21 cellular contexts compared by ENCODE assay signal in the genomic region with DNA sequence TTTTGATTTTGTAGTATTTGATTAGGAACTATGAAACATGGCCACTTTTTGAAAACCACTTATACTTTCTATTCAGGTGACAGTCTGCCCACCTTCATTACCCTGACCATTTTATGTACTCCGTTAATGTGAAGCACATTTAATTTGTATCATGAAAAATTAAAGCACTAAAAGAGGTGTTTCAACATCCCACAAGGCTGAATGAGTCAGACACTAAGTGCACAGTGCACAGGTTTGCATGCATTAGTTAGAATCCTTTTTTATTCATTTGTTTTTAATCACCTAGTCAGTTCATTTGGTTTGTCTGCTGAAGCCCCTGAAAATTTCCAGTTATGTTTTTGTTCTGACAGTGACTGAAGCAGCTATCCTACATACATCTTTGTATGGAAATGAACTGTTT.
"Had no signal": no experiment of that assay in that cellular context is flagged by ENCODE, and none has a peak within 500 bp of the region (broad histone marks: within the 10 kb centered on the region; RNA-seq: fewer than 3 reads in every experiment).

No MANE protein-coding gene starts in this region.

- H3K9me3 ChIP-seq: ascending aorta, colonic mucosa, esophagus squamous epithelium, lower lobe of right lung, right lobe of liver, tibial artery had no signal

- H3K4me3 Mint-ChIP-seq: activated CD4-positive, alpha-beta memory T cell treated with anti-CD3 and anti-CD28 coated beads for 36 hours; effector memory CD8-positive, alpha-beta T cell; stimulated activated effector memory CD8-positive, alpha-beta T cell treated with anti-CD3 and anti-CD28 coated beads, Interleukin-12 subunit alpha, Interleukin-12 subunit beta, amount 100 ng/mL, for 72 hours; stimulated activated naive CD8-positive, alpha-beta T cell treated with anti-CD3 and anti-CD28 coated beads, Interleukin-15, amount 100 ng/mL, for 72 hours had no signal

- DNase-seq: activated CD4-positive, alpha-beta memory T cell treated with anti-CD3 and anti-CD28 coated beads for 36 hours; activated CD4-positive, alpha-beta T cell treated with anti-CD3 and anti-CD28 coated beads for 48 hours; activated gamma-delta T cell treated with Interleukin-2 at 50 U/mL for 16 hours; colonic mucosa; dorsolateral prefrontal cortex; effector memory CD8-positive, alpha-beta T cell; esophagus squamous epithelium; foreskin fibroblast; lower lobe of right lung; mesendoderm; mucosa of descending colon; right lobe of liver; small intestine; stimulated activated CD4-positive, alpha-beta T cell treated with anti-CD3 and anti-CD28 coated beads, Interleukin-2, amount 100 ng/mL, for 24 hours; stimulated activated naive CD8-positive, alpha-beta T cell treated with anti-CD3 and anti-CD28 coated beads, Interleukin-15, amount 100 ng/mL, for 72 hours; T-helper 1 cell; tibial artery had no signal

- H3K4me3 ChIP-seq: ascending aorta, colonic mucosa, dorsolateral prefrontal cortex, esophagus squamous epithelium, lower lobe of right lung, mucosa of descending colon, right lobe of liver, tibial artery had no signal

- H3K4me1 Mint-ChIP-seq: stimulated activated effector memory CD8-positive, alpha-beta T cell treated with anti-CD3 and anti-CD28 coated beads, Interleukin-12 subunit alpha, Interleukin-12 subunit beta, amount 100 ng/mL, for 72 hours; stimulated activated naive CD8-positive, alpha-beta T cell treated with anti-CD3 and anti-CD28 coated beads, Interleukin-15, amount 100 ng/mL, for 72 hours had no signal

- H3K9me3 Mint-ChIP-seq: activated naive CD4-positive, alpha-beta T cell treated with anti-CD3 and anti-CD28 coated beads, Interleukin-2, amount 50 U/mL, for 72 hours; stimulated activated naive CD8-positive, alpha-beta T cell treated with anti-CD3 and anti-CD28 coated beads, Interleukin-15, amount 100 ng/mL, for 72 hours had no signal

- H3K36me3 Mint-ChIP-seq: activated CD4-positive, alpha-beta memory T cell treated with anti-CD3 and anti-CD28 coated beads for 36 hours; activated naive CD4-positive, alpha-beta T cell treated with anti-CD3 and anti-CD28 coated beads, Interleukin-2, amount 50 U/mL, for 72 hours; stimulated activated effector memory CD8-positive, alpha-beta T cell treated with anti-CD3 and anti-CD28 coated beads, Interleukin-12 subunit alpha, Interleukin-12 subunit beta, amount 100 ng/mL, for 72 hours had no signal

- H3K27ac ChIP-seq: ascending aorta, colonic mucosa, dorsolateral prefrontal cortex, esophagus squamous epithelium, lower lobe of right lung, right lobe of liver, tibial artery had no signal

- H3K36me3 ChIP-seq: ascending aorta, colonic mucosa, esophagus squamous epithelium, lower lobe of right lung, right lobe of liver, tibial artery had no signal

- ATAC-seq: activated naive CD4-positive, alpha-beta T cell treated with anti-CD3 and anti-CD28 coated beads, Interleukin-2, amount 50 U/mL, for 72 hours; effector memory CD8-positive, alpha-beta T cell; left lobe of liver; lower lobe of right lung; mucosa of descending colon; right lobe of liver; stimulated activated effector memory CD8-positive, alpha-beta T cell treated with anti-CD3 and anti-CD28 coated beads, Interleukin-12 subunit alpha, Interleukin-12 subunit beta, amount 100 ng/mL, for 72 hours; stimulated activated naive CD8-positive, alpha-beta T cell treated with anti-CD3 and anti-CD28 coated beads, Interleukin-15, amount 100 ng/mL, for 72 hours had no signal

- H3K4me1 ChIP-seq: ascending aorta, colonic mucosa, esophagus squamous epithelium, lower lobe of right lung, right lobe of liver, tibial artery had no signal

- H3K27ac Mint-ChIP-seq: activated CD4-positive, alpha-beta memory T cell treated with anti-CD3 and anti-CD28 coated beads for 36 hours; activated naive CD4-positive, alpha-beta T cell treated with anti-CD3 and anti-CD28 coated beads, Interleukin-2, amount 50 U/mL, for 72 hours; effector memory CD8-positive, alpha-beta T cell; stimulated activated effector memory CD8-positive, alpha-beta T cell treated with anti-CD3 and anti-CD28 coated beads, Interleukin-12 subunit alpha, Interleukin-12 subunit beta, amount 100 ng/mL, for 72 hours; stimulated activated naive CD8-positive, alpha-beta T cell treated with anti-CD3 and anti-CD28 coated beads, Interleukin-15, amount 100 ng/mL, for 72 hours had no signal

- H3K27me3 Mint-ChIP-seq: activated CD4-positive, alpha-beta memory T cell treated with anti-CD3 and anti-CD28 coated beads for 36 hours; effector memory CD8-positive, alpha-beta T cell; stimulated activated naive CD8-positive, alpha-beta T cell treated with anti-CD3 and anti-CD28 coated beads, Interleukin-15, amount 100 ng/mL, for 72 hours had no signal

- H3K27me3 ChIP-seq: ascending aorta, colonic mucosa, dorsolateral prefrontal cortex, esophagus squamous epithelium, right lobe of liver, tibial artery had no signal
